Comparison of ENCODE assay signal across 23 cellular contexts in genomic region chr7:45146531-45147379, GRCh38. TPM values are rescaled to one million over a fixed set of nuclear protein-coding genes. Genes with fewer than 3 reads are reported as not detected.
A peak's percentile ranks its signal among the peaks of the same experiment; 100 is the strongest.
DNase-seq lines count a peak whose midpoint lies in the region; ATAC-seq and TF ChIP-seq lines count a peak whose summit lies in the region.
"Had no signal": no experiment of that assay in that cellular context is flagged by ENCODE, and none has a peak within 500 bp of the region (broad histone marks: within the 10 kb centered on the region; RNA-seq: fewer than 3 reads in every experiment).

No MANE protein-coding gene starts in this region.

- no peaks in the 10 kb centered on the region for H3K4me1 ChIP-seq in endodermal cell (ENCODE audit: control insufficient read depth, insufficient read depth, low read length)
- H3K4me1 ChIP-seq: body of pancreas had no signal

- intact Hi-C loops in natural killer cell (cut with micrococcal nuclease): no loop called here
- intact Hi-C loops in activated T-helper 2 cell treated with anti-CD3 and anti-CD28 coated beads, Interferon-gamma antibody, Interleukin-2, Interleukin-4, amounts not matched to agents 10 μg/mL and 5 μg/mL and 100 μg/mL, durations not matched to agents 14 hours and 24 hours and 36 hours (cut with micrococcal nuclease): no loop called here

- no peak for TF ChIP-seq CTCF in natural killer cell (IDR thresholded peaks at IDR 0.05)
- peak; percentile 30 for TF ChIP-seq CTCF in NB4 (IDR thresholded peaks at IDR 0.05; ENCODE audit: low read depth, low read length)
- peak; percentile 48 for TF ChIP-seq CTCF in endodermal cell (conservative IDR thresholded peaks at IDR 0.05)

- no peak overlapping the region for H3K27ac ChIP-seq in endodermal cell (ENCODE audit: low read depth, low read length)
- H3K27ac ChIP-seq: body of pancreas had no signal

- H3K9ac ChIP-seq in endodermal cell (ENCODE audit: extremely low read depth, low read length, poor library complexity, severe bottlenecking): no peak overlapping the region

- H3K27me3 ChIP-seq in endodermal cell (ENCODE audit: control insufficient read depth, insufficient read depth, low read length, poor library complexity, severe bottlenecking): no peaks in the 10 kb centered on the region
- H3K27me3 ChIP-seq: body of pancreas had no signal

- ATAC-seq in natural killer cell treated with Interleukin-12 subunit alpha and Interleukin-12 subunit beta and Interleukin-15 and Interleukin-18, amount 100 ng/mL, for 72 hours: peak in 1 of 2 donors; percentile 41
- ATAC-seq in natural killer cell: no peak
- ATAC-seq in GM21381 (IDR thresholded peaks at IDR 0.05; ENCODE audit: unreplicated experiment): no peak
- ATAC-seq: body of pancreas; stimulated activated memory B cell treated with anti-CD40 and anti-IgM and Interleukin-4, amounts not matched to agents 10 μg/mL and 1 μg/mL and 100 μg/mL, for 72 hours had no signal

- H3K9me3 Mint-ChIP-seq in natural killer cell treated with Interleukin-12 subunit alpha and Interleukin-12 subunit beta and Interleukin-15 and Interleukin-18, amount 100 ng/mL, for 72 hours: no peaks in the 10 kb centered on the region
- no peaks in the 10 kb centered on the region for H3K9me3 Mint-ChIP-seq in natural killer cell
- H3K9me3 Mint-ChIP-seq in endodermal cell: no peaks in the 10 kb centered on the region
- no peaks in the 10 kb centered on the region for H3K9me3 Mint-ChIP-seq in activated T-helper 2 cell treated with anti-CD3 and anti-CD28 coated beads, Interferon-gamma antibody, Interleukin-2, Interleukin-4, amounts not matched to agents 10 μg/mL and 5 μg/mL and 100 μg/mL, durations not matched to agents 14 hours and 24 hours and 36 hours
- H3K9me3 Mint-ChIP-seq: activated naive CD8-positive, alpha-beta T cell treated with anti-CD3 and anti-CD28 coated beads for 36 hours; CD4-positive, alpha-beta T cell; neural crest cell; stimulated activated memory B cell treated with anti-CD40 and anti-IgM and Interleukin-4, amounts not matched to agents 10 μg/mL and 1 μg/mL and 100 μg/mL, for 72 hours had no signal

- no peaks in the 10 kb centered on the region for H3K4me1 Mint-ChIP-seq in natural killer cell treated with Interleukin-12 subunit alpha and Interleukin-12 subunit beta and Interleukin-15 and Interleukin-18, amount 100 ng/mL, for 72 hours (ENCODE audit: low read depth in 2 of 2)
- H3K4me1 Mint-ChIP-seq in natural killer cell (no peaks in the 10 kb centered on the region), endodermal cell (no peaks in the 10 kb centered on the region)
- no peaks in the 10 kb centered on the region for H3K4me1 Mint-ChIP-seq in activated T-helper 2 cell treated with anti-CD3 and anti-CD28 coated beads, Interferon-gamma antibody, Interleukin-2, Interleukin-4, amounts not matched to agents 10 μg/mL and 5 μg/mL and 100 μg/mL, durations not matched to agents 14 hours and 24 hours and 36 hours (ENCODE audit: low read depth)
- H3K4me1 Mint-ChIP-seq: activated naive CD8-positive, alpha-beta T cell treated with anti-CD3 and anti-CD28 coated beads for 36 hours; stimulated activated memory B cell treated with anti-CD40 and anti-IgM and Interleukin-4, amounts not matched to agents 10 μg/mL and 1 μg/mL and 100 μg/mL, for 72 hours had no signal

- no peaks in the 10 kb centered on the region for H3K36me3 ChIP-seq in endodermal cell (ENCODE audit: control insufficient read depth, insufficient read depth, low read length)

- no peaks in the 10 kb centered on the region for H3K36me3 Mint-ChIP-seq in natural killer cell treated with Interleukin-12 subunit alpha and Interleukin-12 subunit beta and Interleukin-15 and Interleukin-18, amount 100 ng/mL, for 72 hours
- H3K36me3 Mint-ChIP-seq in natural killer cell (no peaks in the 10 kb centered on the region), endodermal cell (ENCODE audit: low read depth) (no peaks in the 10 kb centered on the region)
- H3K36me3 Mint-ChIP-seq in activated T-helper 2 cell treated with anti-CD3 and anti-CD28 coated beads, Interferon-gamma antibody, Interleukin-2, Interleukin-4, amounts not matched to agents 10 μg/mL and 5 μg/mL and 100 μg/mL, durations not matched to agents 14 hours and 24 hours and 36 hours (ENCODE audit: low read depth): no peaks in the 10 kb centered on the region
- H3K36me3 Mint-ChIP-seq: activated naive CD8-positive, alpha-beta T cell treated with anti-CD3 and anti-CD28 coated beads for 36 hours; stimulated activated memory B cell treated with anti-CD40 and anti-IgM and Interleukin-4, amounts not matched to agents 10 μg/mL and 1 μg/mL and 100 μg/mL, for 72 hours had no signal

- no peaks in the 10 kb centered on the region for H3K9me3 ChIP-seq in endodermal cell (ENCODE audit: control insufficient read depth, low read length)
- H3K9me3 ChIP-seq: body of pancreas had no signal

- 84 to 88% methylated on average over 15 to 19 of the region's 19 CpGs for WGBS in endodermal cell (ENCODE audit: insufficient coverage in 1 of 2, insufficient read length in 1 of 2), 2 experiments

- H3K4me3 Mint-ChIP-seq in natural killer cell treated with Interleukin-12 subunit alpha and Interleukin-12 subunit beta and Interleukin-15 and Interleukin-18, amount 100 ng/mL, for 72 hours: no peak overlapping the region
- H3K4me3 Mint-ChIP-seq in natural killer cell: no peak overlapping the region
- no peak overlapping the region for H3K4me3 Mint-ChIP-seq in endodermal cell
- no peak overlapping the region for H3K4me3 Mint-ChIP-seq in activated T-helper 2 cell treated with anti-CD3 and anti-CD28 coated beads, Interferon-gamma antibody, Interleukin-2, Interleukin-4, amounts not matched to agents 10 μg/mL and 5 μg/mL and 100 μg/mL, durations not matched to agents 14 hours and 24 hours and 36 hours (ENCODE audit: low read depth)
- H3K4me3 Mint-ChIP-seq: activated naive CD8-positive, alpha-beta T cell treated with anti-CD3 and anti-CD28 coated beads for 36 hours; CD4-positive, alpha-beta T cell; neural crest cell; stimulated activated memory B cell treated with anti-CD40 and anti-IgM and Interleukin-4, amounts not matched to agents 10 μg/mL and 1 μg/mL and 100 μg/mL, for 72 hours had no signal

- peaks cover 14 to 22% of the 10 kb centered on the region in 2 donors for H3K27me3 Mint-ChIP-seq in natural killer cell treated with Interleukin-12 subunit alpha and Interleukin-12 subunit beta and Interleukin-15 and Interleukin-18, amount 100 ng/mL, for 72 hours
- peaks cover 17 to 22% of the 10 kb centered on the region in 2 donors for H3K27me3 Mint-ChIP-seq in natural killer cell (ENCODE audit: low read depth in 2 of 2)
- H3K27me3 Mint-ChIP-seq in endodermal cell (ENCODE audit: insufficient read depth): no peaks in the 10 kb centered on the region
- H3K27me3 Mint-ChIP-seq in activated T-helper 2 cell treated with anti-CD3 and anti-CD28 coated beads, Interferon-gamma antibody, Interleukin-2, Interleukin-4, amounts not matched to agents 10 μg/mL and 5 μg/mL and 100 μg/mL, durations not matched to agents 14 hours and 24 hours and 36 hours (ENCODE audit: low read depth): peaks cover 29% of the 10 kb centered on the region

- TF ChIP-seq POLR2A in NB4 (IDR thresholded peaks at IDR 0.05; ENCODE audit: extremely low read depth, insufficient read length): no peak

- no peak overlapping the region for H3K27ac Mint-ChIP-seq in natural killer cell treated with Interleukin-12 subunit alpha and Interleukin-12 subunit beta and Interleukin-15 and Interleukin-18, amount 100 ng/mL, for 72 hours
- H3K27ac Mint-ChIP-seq in natural killer cell (no peak overlapping the region), endodermal cell (no peak overlapping the region)
- H3K27ac Mint-ChIP-seq in activated T-helper 2 cell treated with anti-CD3 and anti-CD28 coated beads, Interferon-gamma antibody, Interleukin-2, Interleukin-4, amounts not matched to agents 10 μg/mL and 5 μg/mL and 100 μg/mL, durations not matched to agents 14 hours and 24 hours and 36 hours: no peak overlapping the region
- H3K27ac Mint-ChIP-seq: activated naive CD8-positive, alpha-beta T cell treated with anti-CD3 and anti-CD28 coated beads for 36 hours; CD4-positive, alpha-beta T cell; stimulated activated memory B cell treated with anti-CD40 and anti-IgM and Interleukin-4, amounts not matched to agents 10 μg/mL and 1 μg/mL and 100 μg/mL, for 72 hours had no signal

- H3K4me3 ChIP-seq in NB4 (ENCODE audit: low read depth, low read length) (no peak overlapping the region), endodermal cell (ENCODE audit: low read length) (no peak overlapping the region)
- H3K4me3 ChIP-seq: body of pancreas had no signal

- peak; percentile 59 for DNase-seq in natural killer cell treated with Interleukin-12 subunit alpha and Interleukin-12 subunit beta and Interleukin-15 and Interleukin-18, amount 100 ng/mL, for 72 hours (ENCODE audit: low spot score)
- no peak for DNase-seq in natural killer cell
- peak; percentile 37 for DNase-seq in NB4 (ENCODE audit: low read depth)
- DNase-seq in endodermal cell: peak; percentile 51
- no peak for DNase-seq in activated T-helper 2 cell treated with anti-CD3 and anti-CD28 coated beads, Interferon-gamma antibody, Interleukin-2, Interleukin-4, amounts not matched to agents 10 μg/mL and 5 μg/mL and 100 μg/mL, durations not matched to agents 14 hours and 24 hours and 36 hours (ENCODE audit: low spot score)
- no peak for DNase-seq in midbrain (lab: John Stamatoyannopoulos, UW)
- DNase-seq in hypothalamus (lab: John Stamatoyannopoulos, UW): no peak
- DNase-seq: ACHN; activated CD4-positive, alpha-beta T cell treated with anti-CD3 and anti-CD28 coated beads, Interleukin-2, amount 50 U/mL, for 48 hours; activated naive CD8-positive, alpha-beta T cell treated with anti-CD3 and anti-CD28 coated beads for 36 hours; activated T-cell treated with anti-CD3 and anti-CD28 coated beads, Interleukin-2, amount 50 U/mL, for 1 hour; body of pancreas; CD4-positive, alpha-beta T cell; foreskin fibroblast; MV-4-11; NCI-H2029; NCI-H446; trophoblast cell had no signal

RNA-seq across cellular contexts. Expression of gene RAMP3, which starts 10.8 kb away (rescaled TPM):
- total RNA-seq in natural killer cell treated with Interleukin-12 subunit alpha and Interleukin-12 subunit beta and Interleukin-15 and Interleukin-18, amount 100 ng/mL, for 72 hours: not detected
- total RNA-seq in natural killer cell (not detected), endodermal cell (not detected)
- polyA plus RNA-seq in endodermal cell (2013, experiment 1 of 2): not detected
- polyA plus RNA-seq in endodermal cell (2013, experiment 2 of 2): not detected
- 0.14 TPM in 2 replicates for total RNA-seq in activated T-helper 2 cell treated with anti-CD3 and anti-CD28 coated beads, Interferon-gamma antibody, Interleukin-2, Interleukin-4, amounts not matched to agents 10 μg/mL and 5 μg/mL and 100 μg/mL, durations not matched to agents 14 hours and 24 hours and 36 hours
- total RNA-seq: activated naive CD8-positive, alpha-beta T cell treated with anti-CD3 and anti-CD28 coated beads for 36 hours; CD4-positive, alpha-beta T cell; Daoy; neural crest cell; pulmonary artery endothelial cell had no signal

RNA-seq across cellular contexts. Expression of gene TBRG4, which starts 35.3 kb away (rescaled TPM):
- 100 to 1,000 TPM; 123 to 211 TPM for total RNA-seq in natural killer cell treated with Interleukin-12 subunit alpha and Interleukin-12 subunit beta and Interleukin-15 and Interleukin-18, amount 100 ng/mL, for 72 hours
- total RNA-seq in natural killer cell (10 to 100 TPM; 48.6 to 56.7 (median 55.9) TPM), endodermal cell (10 to 100 TPM; 66.7 to 95.9 TPM)
- 52.1 TPM for polyA plus RNA-seq in endodermal cell (2013, experiment 1 of 2)
- polyA plus RNA-seq in endodermal cell (2013, experiment 2 of 2): 54.2 TPM
- 167 and 180 TPM in 2 replicates for total RNA-seq in activated T-helper 2 cell treated with anti-CD3 and anti-CD28 coated beads, Interferon-gamma antibody, Interleukin-2, Interleukin-4, amounts not matched to agents 10 μg/mL and 5 μg/mL and 100 μg/mL, durations not matched to agents 14 hours and 24 hours and 36 hours

RNA-seq across cellular contexts. Expression of gene NACAD, which starts 58.0 kb away (rescaled TPM):
- total RNA-seq in natural killer cell treated with Interleukin-12 subunit alpha and Interleukin-12 subunit beta and Interleukin-15 and Interleukin-18, amount 100 ng/mL, for 72 hours: 1 to 10 TPM; 1.1 to 1.9 TPM
- total RNA-seq in natural killer cell (1 to 10 TPM in 1 of 3 donors, under 1 TPM in 2; 0.75 to 1.7 (median 0.78) TPM), endodermal cell (1 to 10 TPM; 5.8 to 6.7 TPM)
- polyA plus RNA-seq in endodermal cell (2013, experiment 1 of 2): 25.0 TPM
- 21.5 TPM for polyA plus RNA-seq in endodermal cell (2013, experiment 2 of 2)
- total RNA-seq in activated T-helper 2 cell treated with anti-CD3 and anti-CD28 coated beads, Interferon-gamma antibody, Interleukin-2, Interleukin-4, amounts not matched to agents 10 μg/mL and 5 μg/mL and 100 μg/mL, durations not matched to agents 14 hours and 24 hours and 36 hours: 0.30 and 0.52 TPM in 2 replicates

Comparison
In these comparisons a context has a peak if more than half of its experiments do, and no peak if none do; other contexts are left out.
1. DNase-seq: peak in natural killer cell treated with Interleukin-12 subunit alpha and Interleukin-12 subunit beta and Interleukin-15 and Interleukin-18, amount 100 ng/mL, for 72 hours (single experiment), NB4 (single experiment) and endodermal cell (single experiment); none in natural killer cell (single experiment), activated T-helper 2 cell treated with anti-CD3 and anti-CD28 coated beads, Interferon-gamma antibody, Interleukin-2, Interleukin-4, amounts not matched to agents 10 μg/mL and 5 μg/mL and 100 μg/mL, durations not matched to agents 14 hours and 24 hours and 36 hours (single experiment), midbrain (single experiment) and hypothalamus (0 of 51).